Comparison of ENCODE assay signal across 7 cellular contexts in the genomic region with DNA sequence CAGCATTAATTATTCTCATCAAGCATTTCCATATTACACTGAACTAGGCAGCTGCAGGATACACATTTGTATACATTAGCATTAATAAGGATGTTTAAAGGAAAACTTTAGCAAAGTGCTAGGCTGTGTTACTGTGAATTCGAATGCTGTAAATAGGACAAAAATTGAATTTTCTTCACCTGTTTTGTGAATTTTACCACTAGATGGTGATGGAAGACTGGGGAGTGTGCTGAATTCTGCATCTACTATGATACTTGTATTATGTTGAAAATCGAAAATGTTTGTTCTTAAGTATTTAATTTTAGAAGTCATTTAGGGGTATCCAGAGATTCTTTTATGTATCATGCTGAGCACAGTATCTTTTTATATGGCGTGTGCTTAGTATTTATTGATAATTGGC. TPM values are rescaled to one million over a fixed set of nuclear protein-coding genes. Genes with fewer than 3 reads are reported as not detected.
DNase-seq lines count a peak whose midpoint lies in the region; ATAC-seq and TF ChIP-seq lines count a peak whose summit lies in the region.

No MANE protein-coding gene starts in this region.

- H3K36me3 ChIP-seq in ovary, result no peaks in the 10 kb centered on the region

- in situ Hi-C loops in G401 (cut with HindIII; ENCODE audit: low sequenced_read_pairs), result no loop called here

- H3K4me1 ChIP-seq in ovary (ENCODE audit: insufficient read depth), result no peaks in the 10 kb centered on the region

- TF ChIP-seq POLR2A in ovary (IDR thresholded peaks at IDR 0.05), result no peak

- H3K27me3 ChIP-seq in ovary, result no peaks in the 10 kb centered on the region

- no peak for TF ChIP-seq EP300 in ovary (IDR thresholded peaks at IDR 0.05)

- 20 to 36% (median 32%) methylated on average over 3 of the region's 3 CpGs for WGBS in ovary, 3 donors

- ATAC-seq in HG03521 (IDR thresholded peaks at IDR 0.05; ENCODE audit: unreplicated experiment), result no peak

- H3K4me3 ChIP-seq in cardiac fibroblast (replicated peaks in 1 of 2; ENCODE audit: low read depth in 2 of 2, low read length in 2 of 2) (no peak overlapping the region), ovary (no peak overlapping the region)

- H3K9me3 ChIP-seq in ovary, result no peaks in the 10 kb centered on the region

- H3K27ac ChIP-seq in ovary, result no peak overlapping the region

- intact Hi-C loops in ovary (cut with DNase I), result no loop called here

- DNase-seq in NAMALWA (ENCODE audit: low spot score) (peak; percentile 20), cardiac fibroblast (ENCODE audit: low read depth in 2 of 2) (peak; percentile 65 to 70), ovary (no peak), G401 (ENCODE audit: low spot score) (no peak), NCI-H187 treated with DMSO at 0.1 percent for 48 hours (lab: John Stamatoyannopoulos, UW) (no peak)

- TF ChIP-seq CTCF in GM12872 (IDR thresholded peaks at IDR 0.05; ENCODE audit: insufficient read depth, low read depth, low read length), result peak; percentile 36; the same call in 1 of the 3 replicates
- peak; percentile 58 for TF ChIP-seq CTCF in cardiac fibroblast (IDR thresholded peaks at IDR 0.05; ENCODE audit: low read depth, low read length)
- peak in 2 of 3 donors; percentile 40 to 41 for TF ChIP-seq CTCF in ovary (IDR thresholded peaks at IDR 0.05)

RNA-seq across cellular contexts. Expression of a gene that starts 12.3 kb away (rescaled TPM):
- 1 to 10 TPM in 2 of 7 donors, under 1 TPM in 4, not detected in 1; 0.28 to 1.2 (median 0.70) TPM for total RNA-seq in ovary
- polyA plus RNA-seq in ovary, result 1 to 10 TPM in 1 of 2 donors, under 1 TPM in 1; 0.54 to 2.8 TPM
- total RNA-seq in G401 (2014; rRNA removed; shearing (Covaris generic)), result not detected in 2 replicates

RNA-seq across cellular contexts. Expression of a gene that starts 25.9 kb away (rescaled TPM):
- total RNA-seq in ovary, result under 1 TPM in 1 of 7 donors, not detected in 6; 0.23 TPM
- not detected for polyA plus RNA-seq in ovary
- total RNA-seq in G401 (2014; rRNA removed; shearing (Covaris generic)), result 0.20 TPM in 1 of 2 replicates, not detected in the other

RNA-seq across cellular contexts. Expression of a gene that starts 38.7 kb away (rescaled TPM):
- 1 to 10 TPM in 1 of 7 donors, under 1 TPM in 6; 0.27 to 1.6 (median 0.56) TPM for total RNA-seq in ovary
- 1 to 10 TPM in 1 of 2 donors, under 1 TPM in 1; 0.31 to 5.8 TPM for polyA plus RNA-seq in ovary
- total RNA-seq in G401 (2014; rRNA removed; shearing (Covaris generic)), result not detected in 2 replicates

Comparison
In these comparisons a context has a peak if more than half of its experiments do, and no peak if none do; other contexts are left out.
1. DNase-seq: peak in NAMALWA (single experiment) and cardiac fibroblast (2 of 2); none in ovary (0 of 5), G401 (single experiment) and NCI-H187 treated with DMSO at 0.1 percent for 48 hours (single experiment).
2. Peak in every context shown above with its lines, with median percentiles within 50 percentile points of each other: CTCF ChIP-seq.